Comparison of ENCODE assay signal across 28 cellular contexts in genomic region chr10:19683965-19684364, GRCh38.
A peak's percentile ranks its signal among the peaks of the same experiment; 100 is the strongest.
DNase-seq lines count a peak whose midpoint lies in the region; TF ChIP-seq lines count a peak whose summit lies in the region.
"Had no signal": no experiment of that assay in that cellular context is flagged by ENCODE, and none has a peak within 500 bp of the region (broad histone marks: within the 10 kb centered on the region; RNA-seq: fewer than 3 reads in every experiment).

No MANE protein-coding gene starts in this region.

- no peaks in the 10 kb centered on the region for H3K9me2 ChIP-seq in Loucy (replicated peaks; ENCODE audit: low read depth, low read length)

- H3K27me3 ChIP-seq in AG04450 (ENCODE audit: control insufficient read depth, insufficient read depth, low read length) (no peaks in the 10 kb centered on the region), Loucy (ENCODE audit: insufficient read depth, low read length, poor library complexity, severe bottlenecking) (no peaks in the 10 kb centered on the region)
- H3K27me3 ChIP-seq: SJSA1 had no signal

- H3K4me3 ChIP-seq in AG04450 (ENCODE audit: low read depth, low read length), result no peak overlapping the region
- H3K4me3 ChIP-seq in Loucy (ENCODE audit: low read length, poor library complexity, severe bottlenecking), result no peak overlapping the region
- H3K4me3 ChIP-seq: HAP-1, SJSA1, smooth muscle cell had no signal

- CTCF ChIA-PET in AG04450 (lab: Charles Lee), result interaction anchor here (1.0 kb wide), 1 partner anchor 26 kb away, joined by 3 read pairs; no protein-coding TSS in a partner anchor

- H3K27ac Mint-ChIP-seq in endothelial cell (ENCODE audit: unreplicated experiment) (no peak overlapping the region), progenitor cell of endocrine pancreas (no peak overlapping the region)
- H3K27ac Mint-ChIP-seq: activated CD4-positive, alpha-beta memory T cell treated with anti-CD3 and anti-CD28 coated beads, Interleukin-2, amount 10 ng/mL, durations not matched to agents 7 days and 5 days; CD4-positive, alpha-beta memory T cell; effector memory CD8-positive, alpha-beta T cell; naive thymus-derived CD4-positive, alpha-beta T cell had no signal

- H3K79me2 ChIP-seq in Loucy (ENCODE audit: insufficient read depth, low read length), result no peaks in the 10 kb centered on the region

- DNase-seq in AG04450 (ENCODE audit: low read depth, low spot score) (no peak), endothelial cell (ENCODE audit: low spot score) (no peak), left kidney (ENCODE audit: low read depth, low spot score) (peak; percentile 30), DMS53 (lab: John Stamatoyannopoulos, UW) (no peak), DMS 273 (lab: John Stamatoyannopoulos, UW; ENCODE audit: unreplicated experiment) (no peak), progenitor cell of endocrine pancreas (ENCODE audit: low spot score, unreplicated experiment) (no peak), NCI-H1105 (lab: John Stamatoyannopoulos, UW) (no peak)
- DNase-seq: ACHN; activated CD4-positive, alpha-beta memory T cell treated with anti-CD3 and anti-CD28 coated beads, Interleukin-2, amount 10 ng/mL, durations not matched to agents 7 days and 5 days; activated CD4-positive, CD25-positive, alpha-beta regulatory T cell; anterior cingulate cortex; CD4-positive, alpha-beta memory T cell; cerebellar nuclear complex; DND-41; effector memory CD8-positive, alpha-beta T cell; hippocampal formation; mesendoderm; naive thymus-derived CD4-positive, alpha-beta T cell; NCI-H1105 treated with DMSO at 0.1 percent for 48 hours; NCI-H2081; NCI-H446; posterior cingulate gyrus; stimulated activated CD4-positive, alpha-beta T cell treated with anti-CD3 and anti-CD28 coated beads, Interleukin-2, amount 100 ng/mL, for 48 hours; stimulated activated naive CD4-positive, alpha-beta T cell treated with Interleukin-2 at 50 U/mL for 16 hours had no signal

- no peaks in the 10 kb centered on the region for H3K9me3 ChIP-seq in AG04450 (ENCODE audit: control insufficient read depth, insufficient read depth, low read length)
- no peaks in the 10 kb centered on the region for H3K9me3 ChIP-seq in Loucy (ENCODE audit: insufficient read depth, low read depth, low read length)
- H3K9me3 ChIP-seq: HAP-1 had no signal

- no peaks in the 10 kb centered on the region for H3K9me3 Mint-ChIP-seq in endothelial cell (ENCODE audit: unreplicated experiment)
- H3K9me3 Mint-ChIP-seq in progenitor cell of endocrine pancreas (ENCODE audit: low read depth), result peaks cover 20% of the 10 kb centered on the region

- H3K27me3 Mint-ChIP-seq in endothelial cell (ENCODE audit: unreplicated experiment) (peaks cover 2% of the 10 kb centered on the region), progenitor cell of endocrine pancreas (no peaks in the 10 kb centered on the region)
- H3K27me3 Mint-ChIP-seq: activated CD4-positive, alpha-beta memory T cell treated with anti-CD3 and anti-CD28 coated beads, Interleukin-2, amount 10 ng/mL, durations not matched to agents 7 days and 5 days; CD4-positive, alpha-beta memory T cell; effector memory CD8-positive, alpha-beta T cell; naive thymus-derived CD4-positive, alpha-beta T cell had no signal

- H3K36me3 ChIP-seq in Loucy (ENCODE audit: insufficient read depth, low read length), result no peaks in the 10 kb centered on the region
- H3K36me3 ChIP-seq: HAP-1, SJSA1 had no signal

- TF ChIP-seq CTCF in AG04450 (IDR thresholded peaks at IDR 0.05; ENCODE audit: low read depth, low read length) (peak; percentile 50), Loucy (conservative IDR thresholded peaks at IDR 0.05; ENCODE audit: low read length) (peak; percentile 20; the same call in 1 of the 2 replicates), endothelial cell (IDR thresholded peaks at IDR 0.05; ENCODE audit: unreplicated experiment) (peak; percentile 11), progenitor cell of endocrine pancreas (IDR thresholded peaks at IDR 0.05; ENCODE audit: unreplicated experiment) (no peak)

- H3F3A ChIP-seq in Loucy (ENCODE audit: low read depth), result no peaks in the 10 kb centered on the region

- H3K36me3 Mint-ChIP-seq in endothelial cell (ENCODE audit: low read depth, unreplicated experiment) (no peaks in the 10 kb centered on the region), progenitor cell of endocrine pancreas (ENCODE audit: insufficient read depth) (peaks cover 1% of the 10 kb centered on the region)
- H3K36me3 Mint-ChIP-seq: CD4-positive, alpha-beta memory T cell; naive thymus-derived CD4-positive, alpha-beta T cell had no signal

- no peaks in the 10 kb centered on the region for H3K4me1 ChIP-seq in Loucy (ENCODE audit: insufficient read depth, low read length, poor library complexity, severe bottlenecking)
- H3K4me1 ChIP-seq: HAP-1, SJSA1 had no signal

- H3K4me1 Mint-ChIP-seq in endothelial cell (ENCODE audit: unreplicated experiment), result no peaks in the 10 kb centered on the region
- no peaks in the 10 kb centered on the region for H3K4me1 Mint-ChIP-seq in progenitor cell of endocrine pancreas (ENCODE audit: low read depth)
- H3K4me1 Mint-ChIP-seq: activated CD4-positive, alpha-beta memory T cell treated with anti-CD3 and anti-CD28 coated beads, Interleukin-2, amount 10 ng/mL, durations not matched to agents 7 days and 5 days; CD4-positive, alpha-beta memory T cell; naive thymus-derived CD4-positive, alpha-beta T cell had no signal

- H3K9ac ChIP-seq in Loucy (ENCODE audit: low read depth, low read length, poor library complexity, severe bottlenecking), result no peak overlapping the region

- no peak overlapping the region for H3K27ac ChIP-seq in AG04450 (ENCODE audit: low read depth, low read length)
- H3K27ac ChIP-seq: SJSA1 had no signal

- POLR2A ChIA-PET in AG04450 (lab: Yijun Ruan, JAX), result interaction anchor here (0.6 kb wide), 1 partner anchor 9 kb away, joined by 14 read pairs; no protein-coding TSS in a partner anchor

- H4K20me1 ChIP-seq in Loucy (ENCODE audit: insufficient read depth, low read length, poor library complexity, severe bottlenecking), result no peaks in the 10 kb centered on the region

- no peak overlapping the region for H3K4me2 ChIP-seq in Loucy (ENCODE audit: low read depth, low read length, poor library complexity, severe bottlenecking)
- H3K4me2 ChIP-seq: smooth muscle cell had no signal

- H3K4me3 Mint-ChIP-seq in endothelial cell (ENCODE audit: unreplicated experiment) (no peak overlapping the region), progenitor cell of endocrine pancreas (ENCODE audit: low read depth) (no peak overlapping the region)
- H3K4me3 Mint-ChIP-seq: activated CD4-positive, alpha-beta memory T cell treated with anti-CD3 and anti-CD28 coated beads, Interleukin-2, amount 10 ng/mL, durations not matched to agents 7 days and 5 days; CD4-positive, alpha-beta memory T cell; effector memory CD8-positive, alpha-beta T cell; naive thymus-derived CD4-positive, alpha-beta T cell had no signal

- no peak overlapping the region for H2AFZ ChIP-seq in Loucy (ENCODE audit: low read length)
